ENCODE assay signal across 11 cellular contexts in genomic region chr16:24838554-24839266, GRCh38. TPM values are rescaled to one million over a fixed set of nuclear protein-coding genes. Genes with fewer than 3 reads are reported as not detected.
DNase-seq lines count a peak whose midpoint lies in the region; ATAC-seq, FAIRE-seq and TF ChIP-seq lines count a peak whose summit lies in the region.
"Had no signal": no experiment of that assay in that cellular context is flagged by ENCODE, and none has a peak within 500 bp of the region (broad histone marks: within the 10 kb centered on the region; RNA-seq: fewer than 3 reads in every experiment).

No MANE protein-coding gene starts in this region.

- TF ChIP-seq CTCF in IMR-90 (conservative IDR thresholded peaks at IDR 0.05; ENCODE audit: low read depth, low read length) (no peak), astrocyte (IDR thresholded peaks at IDR 0.05; ENCODE audit: insufficient read depth, low read depth, low read length) (no peak)

- no peak for TF ChIP-seq POLR2A in IMR-90 (IDR thresholded peaks at IDR 0.05; ENCODE audit: low read depth, low read length)

- peak overlapping the region; percentile 46 for H3K18ac ChIP-seq in IMR-90 (ENCODE audit: low read depth, low read length)

- H3K27ac ChIP-seq in IMR-90 (ENCODE audit: insufficient read depth, low read length): peak overlapping the region; percentile 69
- H3K27ac ChIP-seq in astrocyte (ENCODE audit: low read depth, low read length): peak overlapping the region; percentile 48

- H3K27ac Mint-ChIP-seq in astrocyte (ENCODE audit: unreplicated experiment): peak overlapping the region; percentile 74
- H3K27ac Mint-ChIP-seq: activated T-helper 1 cell treated with anti-CD3 and anti-CD28 coated beads, Interleukin-12 subunit alpha, Interleukin-12 subunit beta, Interleukin-2, Interleukin-4 antibody, amounts not matched to agents 30 ng/mL and 10 ng/mL and 1 ng/mL, durations not matched to agents 14 hours and 24 hours and 36 hours had no signal

- peak overlapping the region; percentile 84 for H2BK120ac ChIP-seq in IMR-90 (ENCODE audit: low read depth, low read length)

- peak overlapping the region; percentile 51 for H3K4me2 ChIP-seq in IMR-90 (ENCODE audit: low read depth, low read length)
- peak overlapping the region; percentile 78 for H3K4me2 ChIP-seq in astrocyte (ENCODE audit: low read length)

- peak overlapping the region; percentile 4; the same call in 1 of the 2 replicates for H3K4me3 ChIP-seq in IMR-90 (ENCODE audit: insufficient read depth, low read depth, low read length)
- no peak overlapping the region for H3K4me3 ChIP-seq in astrocyte (ENCODE audit: insufficient read depth, low read depth, low read length)

- H3K4ac ChIP-seq in IMR-90 (ENCODE audit: low read depth, low read length): peak overlapping the region; percentile 93

- H4K20me1 ChIP-seq in IMR-90 (ENCODE audit: insufficient read depth, low read length) (no peaks in the 10 kb centered on the region), astrocyte (ENCODE audit: insufficient read depth, low read length) (no peaks in the 10 kb centered on the region)

- peak overlapping the region; percentile 91 for H2BK5ac ChIP-seq in IMR-90 (ENCODE audit: low read depth, low read length, poor library complexity, severe bottlenecking)

- intact Hi-C loops in IMR-90 (cut with micrococcal nuclease): loop anchor here (10.0 kb wide), 2 partner anchors 276 to 386 kb away; partner anchors contain the start of gene LCMT1

- peaks cover 5% of the 10 kb centered on the region for H3K4me1 ChIP-seq in IMR-90 (ENCODE audit: control insufficient read depth, insufficient read depth, low read length)
- peaks cover 11% of the 10 kb centered on the region for H3K4me1 ChIP-seq in astrocyte (ENCODE audit: insufficient read depth, low read length)

- FAIRE-seq in astrocyte (lab: Jason Lieb, UNC): no peak
- FAIRE-seq: GM19239 had no signal

- H3K9me1 ChIP-seq in IMR-90 (ENCODE audit: insufficient read depth, low read length): peaks cover 11% of the 10 kb centered on the region; the same call in 1 of the 2 replicates

- peak overlapping the region; percentile 60; the same call in 1 of the 2 replicates for H2AK5ac ChIP-seq in IMR-90 (ENCODE audit: low read depth, low read length)

- H3K14ac ChIP-seq in IMR-90 (replicated peaks; ENCODE audit: low read depth, low read length): peak overlapping the region; percentile 56

- H3K9ac ChIP-seq in IMR-90 (ENCODE audit: low read depth, low read length) (peak overlapping the region; percentile 43), astrocyte (ENCODE audit: low read length) (peak overlapping the region; percentile 53)

- TF ChIP-seq RAD21 in IMR-90 (IDR thresholded peaks at IDR 0.05; ENCODE audit: low read length): no peak

- peak overlapping the region; percentile 60 for H3K4me3 Mint-ChIP-seq in astrocyte (ENCODE audit: unreplicated experiment)
- H3K4me3 Mint-ChIP-seq: activated T-helper 1 cell treated with anti-CD3 and anti-CD28 coated beads, Interleukin-12 subunit alpha, Interleukin-12 subunit beta, Interleukin-2, Interleukin-4 antibody, amounts not matched to agents 30 ng/mL and 10 ng/mL and 1 ng/mL, durations not matched to agents 14 hours and 24 hours and 36 hours had no signal

- CTCF ChIA-PET in IMR-90 (lab: Yijun Ruan, JAX): interaction anchor here (0.6 kb wide), 2 partner anchors 14 to 334 kb away, joined by 3 to 4 read pairs; no protein-coding TSS in a partner anchor

- in situ Hi-C loops in IMR-90 (cut with MboI; ENCODE audit: low sequenced_read_pairs): no loop called here

- H3K36me3 ChIP-seq in IMR-90 (ENCODE audit: control insufficient read depth, insufficient read depth, low read length): no peaks in the 10 kb centered on the region
- H3K36me3 ChIP-seq in astrocyte (ENCODE audit: insufficient read depth, low read length): no peaks in the 10 kb centered on the region

- H2AK9ac ChIP-seq in IMR-90 (replicated peaks; ENCODE audit: low read depth, low read length, poor library complexity): peak overlapping the region; percentile 29

- H3K79me2 ChIP-seq in astrocyte (ENCODE audit: insufficient read depth, low read length): no peaks in the 10 kb centered on the region

- H4K91ac ChIP-seq in IMR-90 (ENCODE audit: insufficient read depth, low read depth, low read length): peak overlapping the region; percentile 86

- no peaks in the 10 kb centered on the region for H3K27me3 Mint-ChIP-seq in astrocyte (ENCODE audit: low read depth, unreplicated experiment)

- dilution Hi-C loops in IMR-90 (cut with HindIII; ENCODE audit: low sequenced_read_pairs, unreplicated experiment): no loop called here

- H3K36me3 Mint-ChIP-seq in astrocyte (ENCODE audit: low read depth, unreplicated experiment): no peaks in the 10 kb centered on the region

- H3K9me3 Mint-ChIP-seq in astrocyte (ENCODE audit: unreplicated experiment): no peaks in the 10 kb centered on the region
- H3K9me3 Mint-ChIP-seq: activated T-helper 1 cell treated with anti-CD3 and anti-CD28 coated beads, Interleukin-12 subunit alpha, Interleukin-12 subunit beta, Interleukin-2, Interleukin-4 antibody, amounts not matched to agents 30 ng/mL and 10 ng/mL and 1 ng/mL, durations not matched to agents 14 hours and 24 hours and 36 hours had no signal

- peak; percentile 82 for ATAC-seq in IMR-90 (ENCODE audit: low read depth)
- no peak for ATAC-seq in GM18870 (IDR thresholded peaks at IDR 0.05; ENCODE audit: unreplicated experiment)
- ATAC-seq in HG03139 (IDR thresholded peaks at IDR 0.05; ENCODE audit: unreplicated experiment): no peak

- DNase-seq in IMR-90: peak; percentile 70
- peak; percentile 65 for DNase-seq in astrocyte (ENCODE audit: low read depth)
- peak; percentile 57 to 85 for DNase-seq in hippocampal formation (lab: John Stamatoyannopoulos, UW)
- peak; percentile 92 for DNase-seq in superior temporal gyrus (ENCODE audit: extremely low spot score)
- DNase-seq in NCI-H2081 (lab: John Stamatoyannopoulos, UW): no peak
- no peak for DNase-seq in NCI-H1930 (lab: John Stamatoyannopoulos, UW)
- DNase-seq: KG1 had no signal

- BruUV-seq in IMR-90 (replicated peaks; lab: Mats Ljungman, UMichigan): no TSS peak

- H3K27me3 ChIP-seq in IMR-90 (ENCODE audit: control insufficient read depth, insufficient read depth, low read length): no peaks in the 10 kb centered on the region
- H3K27me3 ChIP-seq in astrocyte (ENCODE audit: insufficient read depth, low read length): no peaks in the 10 kb centered on the region

- peak overlapping the region; percentile 37; the same call in 1 of the 2 replicates for H3K23ac ChIP-seq in IMR-90 (ENCODE audit: low read depth, low read length)

- peak overlapping the region; percentile 66 for H2BK20ac ChIP-seq in IMR-90 (ENCODE audit: low read depth, low read length)

- no peaks in the 10 kb centered on the region for H3K79me1 ChIP-seq in IMR-90 (ENCODE audit: low read depth in 1 of 2, low read length in 2 of 2)

- H3K56ac ChIP-seq in IMR-90 (ENCODE audit: extremely low read depth, insufficient read depth, low read length): peak overlapping the region; percentile 20

- POLR2A ChIA-PET in IMR-90 (lab: Charles Lee; ENCODE audit: unreplicated experiment): no interaction called here

- no peaks in the 10 kb centered on the region for H3K9me3 ChIP-seq in IMR-90 (ENCODE audit: control insufficient read depth, insufficient read depth, low read length)
- H3K9me3 ChIP-seq in astrocyte (ENCODE audit: insufficient read depth, low read depth, low read length): no peaks in the 10 kb centered on the region

- H2AFZ ChIP-seq in IMR-90 (replicated peaks; ENCODE audit: low read length, poor library complexity): peak overlapping the region; percentile 90
- H2AFZ ChIP-seq in astrocyte (ENCODE audit: low read depth, low read length): peak overlapping the region; percentile 72

- no CpG with 5 or more reads among the region's 5 CpGs for WGBS in IMR-90 (ENCODE audit: extremely low coverage in 2 of 2, insufficient read length in 1 of 2), 2 experiments

- H4K5ac ChIP-seq in IMR-90 (ENCODE audit: low read depth, low read length): peak overlapping the region; percentile 12; the same call in 1 of the 2 replicates

- peaks cover 6% of the 10 kb centered on the region for H3K4me1 Mint-ChIP-seq in astrocyte (ENCODE audit: low read depth, unreplicated experiment)

- peak overlapping the region; percentile 46; the same call in 1 of the 3 replicates for H2BK15ac ChIP-seq in IMR-90 (ENCODE audit: low read depth, low read length)

- peak overlapping the region in 1 of 2 experiments; percentile 90; a peak in 2 of 4 replicates for H4K8ac ChIP-seq in IMR-90 (ENCODE audit: low read depth in 2 of 2, low read length in 2 of 2)

TF ChIP-seq in IMR-90, 13 proteins besides CTCF, POLR2A, EP300 and RAD21:
- TF ChIP-seq MAZ (IDR thresholded peaks at IDR 0.05; ENCODE audit: borderline replicate concordance, low read depth, low read length) (no peak), FOS (IDR thresholded peaks at IDR 0.05; ENCODE audit: low read depth, low read length) (no peak), ELK1 (IDR thresholded peaks at IDR 0.05; ENCODE audit: borderline replicate concordance, low read depth, low read length) (no peak), NFE2L2 (IDR thresholded peaks at IDR 0.05; ENCODE audit: low read depth, low read length) (peak; percentile 95), BHLHE40 (IDR thresholded peaks at IDR 0.05; ENCODE audit: low read depth, low read length) (0 out of 2 replicates have a peak, but pooled peaks have one; percentile 40), CHD1 (IDR thresholded peaks at IDR 0.05; ENCODE audit: low read depth, low read length) (no peak), MAFK (IDR thresholded peaks at IDR 0.05; ENCODE audit: low read depth, low read length) (peak; percentile 70), CEBPB (IDR thresholded peaks at IDR 0.05; ENCODE audit: low read depth, low read length) (0 out of 2 replicates have a peak, but pooled peaks have one; percentile 28), SMC3 (IDR thresholded peaks at IDR 0.05; ENCODE audit: low read depth, low read length) (no peak), MXI1 (IDR thresholded peaks at IDR 0.05; ENCODE audit: borderline replicate concordance, low read depth, low read length) (no peak)

RNA-seq across cellular contexts. Expression of gene SLC5A11, which starts 7.1 kb away (rescaled TPM):
- total RNA-seq in IMR-90 (2012; rRNA removed) (under 0.01 TPM in 1 of 2 replicates, not detected in the other), astrocyte (not detected in 2 replicates)
- polyA plus RNA-seq in IMR-90 (2012; rRNA removed): not detected in 2 replicates
- polyA plus RNA-seq in IMR-90 (2012; cell fraction: cytosol; rRNA removed): not detected in 2 replicates
- polyA plus RNA-seq in IMR-90 (2012; cell fraction: nucleus; rRNA removed; ENCODE audit: low replicate concordance): not detected in 2 replicates

Comparison
In these comparisons a context has a peak if more than half of its experiments do, and no peak if none do; other contexts are left out.
1. DNase-seq: peak in IMR-90 (single experiment), astrocyte (single experiment), hippocampal formation (2 of 2) and superior temporal gyrus (single experiment); none in NCI-H2081 (0 of 2) and NCI-H1930 (0 of 2).